In genomic region chr3:77889616-77890015, GRCh38 we compare ENCODE assay signal across 34 cellular contexts.
DNase-seq lines count a peak whose midpoint lies in the region; ATAC-seq and TF ChIP-seq lines count a peak whose summit lies in the region.
"Had no signal": no experiment of that assay in that cellular context is flagged by ENCODE, and none has a peak within 500 bp of the region (broad histone marks: within the 10 kb centered on the region; RNA-seq: fewer than 3 reads in every experiment).

No MANE protein-coding gene starts in this region.

- DNase-seq in Right ventricle myocardium inferior (ENCODE audit: missing footprints), result peak; percentile 56
- DNase-seq in left ventricle myocardium inferior, result no peak
- no peak for DNase-seq in Karpas-422
- no peak for DNase-seq in mesenchymal stem cell
- no peak for DNase-seq in lower lobe of right lung
- no peak for DNase-seq in activated CD8-positive, alpha-beta T cell treated with anti-CD3 and anti-CD28 coated beads, Interleukin-2, amount 10 ng/mL, durations not matched to agents 7 days and 5 days
- no peak for DNase-seq in CD4-positive, alpha-beta T cell
- DNase-seq: 8988T; ACHN; AML-193; BE2C; C1 segment of cervical spinal cord; Caco-2; Calu3; CD4-positive, alpha-beta memory T cell; CD4-positive, CD25-positive, alpha-beta regulatory T cell; CD8-positive, alpha-beta memory T cell; CD8-positive, alpha-beta T cell; COR-L47; DMS 273 treated with DMSO at 0.1 percent for 48 hours; DMS153; DMS53; DMS79; DMS79 treated with DMSO at 0.1 percent for 48 hours; DND-41; EL had no signal

- no peak overlapping the region for H3K23ac ChIP-seq in mesenchymal stem cell (ENCODE audit: low read length in 2 of 2)

- H3K79me2 ChIP-seq in Karpas-422 (ENCODE audit: low read length), result no peaks in the 10 kb centered on the region

- no peak overlapping the region for H4K8ac ChIP-seq in mesenchymal stem cell (ENCODE audit: low read length)

- 0 out of 2 replicates have a peak overlapping the region, but pooled peaks have one; percentile 33 for H2AFZ ChIP-seq in Karpas-422 (ENCODE audit: low read length)
- peak overlapping the region; percentile 18 for H2AFZ ChIP-seq in mesenchymal stem cell (ENCODE audit: low read depth, low read length)

- peak overlapping the region; percentile 76 to 93 for H2BK12ac ChIP-seq in mesenchymal stem cell (ENCODE audit: low read length in 2 of 2)

- H3K4me3 Mint-ChIP-seq in stimulated activated memory B cell treated with anti-CD40 and anti-IgM and Interleukin-4, amounts not matched to agents 10 μg/mL and 1 μg/mL and 100 μg/mL, for 72 hours, result no peak overlapping the region
- H3K4me3 Mint-ChIP-seq in activated CD8-positive, alpha-beta T cell treated with anti-CD3 and anti-CD28 coated beads, Interleukin-2, amount 10 ng/mL, durations not matched to agents 7 days and 5 days, result no peak overlapping the region
- H3K4me3 Mint-ChIP-seq in CD4-positive, alpha-beta T cell, result no peak overlapping the region
- H3K4me3 Mint-ChIP-seq: B cell; CD14-positive monocyte; CD4-positive, alpha-beta memory T cell; CD4-positive, CD25-positive, alpha-beta regulatory T cell; CD8-positive, alpha-beta memory T cell; CD8-positive, alpha-beta T cell had no signal

- H3K9me3 ChIP-seq in left ventricle myocardium inferior (replicated peaks), result no peaks in the 10 kb centered on the region
- H3K9me3 ChIP-seq in Karpas-422 (ENCODE audit: low read length), result no peaks in the 10 kb centered on the region
- peaks cover 2% of the 10 kb centered on the region for H3K9me3 ChIP-seq in mesenchymal stem cell (ENCODE audit: control insufficient read depth, low read length)
- no peaks in the 10 kb centered on the region for H3K9me3 ChIP-seq in lower lobe of right lung
- no peaks in the 10 kb centered on the region for H3K9me3 ChIP-seq in CD4-positive, alpha-beta T cell (ENCODE audit: control insufficient read depth, low read length)
- H3K9me3 ChIP-seq: A549, BE2C, BLaER1, Caco-2 had no signal

- H2BK120ac ChIP-seq in mesenchymal stem cell (ENCODE audit: low read depth, low read length), result no peak overlapping the region

- no peaks in the 10 kb centered on the region for H4K20me1 ChIP-seq in Karpas-422 (ENCODE audit: insufficient read depth, low read depth, low read length)
- H4K20me1 ChIP-seq: BLaER1; BLaER1 treated with 17β-estradiol and CSF1 and Interleukin-3, amounts not matched to agents 10 nM and 100 nM had no signal

- no peak overlapping the region for H2BK5ac ChIP-seq in mesenchymal stem cell (ENCODE audit: low read depth, low read length, poor library complexity, severe bottlenecking)

- H3K36me3 Mint-ChIP-seq in stimulated activated memory B cell treated with anti-CD40 and anti-IgM and Interleukin-4, amounts not matched to agents 10 μg/mL and 1 μg/mL and 100 μg/mL, for 72 hours, result no peaks in the 10 kb centered on the region
- H3K36me3 Mint-ChIP-seq in activated CD8-positive, alpha-beta T cell treated with anti-CD3 and anti-CD28 coated beads, Interleukin-2, amount 10 ng/mL, durations not matched to agents 7 days and 5 days (ENCODE audit: low read depth), result no peaks in the 10 kb centered on the region
- H3K36me3 Mint-ChIP-seq in CD4-positive, alpha-beta T cell (ENCODE audit: low read depth), result no peaks in the 10 kb centered on the region
- H3K36me3 Mint-ChIP-seq: CD14-positive monocyte; CD4-positive, alpha-beta memory T cell; CD4-positive, CD25-positive, alpha-beta regulatory T cell; CD8-positive, alpha-beta memory T cell; CD8-positive, alpha-beta T cell had no signal

- ATAC-seq in Right ventricle myocardium inferior (no peak), lower lobe of right lung (no peak)
- ATAC-seq in stimulated activated memory B cell treated with anti-CD40 and anti-IgM and Interleukin-4, amounts not matched to agents 10 μg/mL and 1 μg/mL and 100 μg/mL, for 72 hours, result peak; percentile 53
- ATAC-seq in activated CD8-positive, alpha-beta T cell treated with anti-CD3 and anti-CD28 coated beads, Interleukin-2, amount 10 ng/mL, durations not matched to agents 7 days and 5 days, result no peak
- ATAC-seq in CD4-positive, alpha-beta T cell (ENCODE audit: poor library complexity), result no peak
- ATAC-seq: A549; CD8-positive, alpha-beta T cell had no signal

- no peaks in the 10 kb centered on the region for H3K36me3 ChIP-seq in left ventricle myocardium inferior
- H3K36me3 ChIP-seq in Karpas-422 (ENCODE audit: insufficient read depth, low read length), result no peaks in the 10 kb centered on the region
- H3K36me3 ChIP-seq in mesenchymal stem cell (ENCODE audit: control insufficient read depth in 1 of 2, insufficient read depth in 2 of 2, low read depth in 1 of 2, low read length in 2 of 2), result no peaks in the 10 kb centered on the region
- H3K36me3 ChIP-seq in lower lobe of right lung, result no peaks in the 10 kb centered on the region
- H3K36me3 ChIP-seq: BE2C; BLaER1; BLaER1 treated with 17β-estradiol and CSF1 and Interleukin-3, amounts not matched to agents 10 nM and 100 nM had no signal

- H3K9me2 ChIP-seq in Karpas-422 (replicated peaks; ENCODE audit: insufficient read depth, low read length), result no peaks in the 10 kb centered on the region

- no peak overlapping the region for H2AK5ac ChIP-seq in mesenchymal stem cell (ENCODE audit: low read length, severe bottlenecking)

- H2BK15ac ChIP-seq in mesenchymal stem cell (ENCODE audit: low read depth, poor library complexity, severe bottlenecking), result no peak overlapping the region

- intact Hi-C loops in Right ventricle myocardium inferior (cut with DNase I) (no loop called here), left ventricle myocardium inferior (cut with micrococcal nuclease) (no loop called here), lower lobe of right lung (cut with DNase I) (no loop called here)
- intact Hi-C loops in CD4-positive, alpha-beta T cell (cut with DNase I, micrococcal nuclease), result no loop called here

- H3K4me1 ChIP-seq in left ventricle myocardium inferior (no peaks in the 10 kb centered on the region), Karpas-422 (ENCODE audit: low read length) (no peaks in the 10 kb centered on the region), mesenchymal stem cell (ENCODE audit: control insufficient read depth, insufficient read depth, low read depth, low read length) (no peaks in the 10 kb centered on the region), lower lobe of right lung (no peaks in the 10 kb centered on the region)
- H3K4me1 ChIP-seq: A549, BE2C, Caco-2 had no signal

- H3K4ac ChIP-seq in mesenchymal stem cell (ENCODE audit: low read depth in 1 of 2, low read length in 2 of 2), result peak overlapping the region in 1 of 2 experiments; percentile 51

- CTCF ChIA-PET in activated CD8-positive, alpha-beta T cell treated with anti-CD3 and anti-CD28 coated beads, Interleukin-2, amount 10 ng/mL, durations not matched to agents 7 days and 5 days (lab: Charles Lee), result no interaction called here
- CTCF ChIA-PET in CD4-positive, alpha-beta T cell (lab: Charles Lee), result no interaction called here

- TF ChIP-seq CTCF in left ventricle myocardium inferior (IDR thresholded peaks at IDR 0.05; ENCODE audit: borderline replicate concordance), result no peak
- no peak for TF ChIP-seq CTCF in lower lobe of right lung (IDR thresholded peaks at IDR 0.05)
- TF ChIP-seq CTCF in CD4-positive, alpha-beta T cell (IDR thresholded peaks at IDR 0.05), result no peak

- H3K4me2 ChIP-seq in Karpas-422 (ENCODE audit: low read depth, low read length, poor library complexity, severe bottlenecking) (no peak overlapping the region), mesenchymal stem cell (ENCODE audit: low read length, poor library complexity, severe bottlenecking) (no peak overlapping the region)
- H3K4me2 ChIP-seq: A549, BLaER1 had no signal

- H3K27me3 Mint-ChIP-seq in stimulated activated memory B cell treated with anti-CD40 and anti-IgM and Interleukin-4, amounts not matched to agents 10 μg/mL and 1 μg/mL and 100 μg/mL, for 72 hours, result no peaks in the 10 kb centered on the region
- no peaks in the 10 kb centered on the region for H3K27me3 Mint-ChIP-seq in activated CD8-positive, alpha-beta T cell treated with anti-CD3 and anti-CD28 coated beads, Interleukin-2, amount 10 ng/mL, durations not matched to agents 7 days and 5 days (ENCODE audit: low read depth)
- no peaks in the 10 kb centered on the region for H3K27me3 Mint-ChIP-seq in CD4-positive, alpha-beta T cell
- H3K27me3 Mint-ChIP-seq: B cell; CD4-positive, alpha-beta memory T cell; CD4-positive, CD25-positive, alpha-beta regulatory T cell; CD8-positive, alpha-beta memory T cell had no signal

- H3K4me3 ChIP-seq in left ventricle myocardium inferior (no peak overlapping the region), Karpas-422 (ENCODE audit: low read length) (no peak overlapping the region), mesenchymal stem cell (ENCODE audit: insufficient read depth in 1 of 2, low read depth in 1 of 2, low read length in 2 of 2) (no peak overlapping the region), lower lobe of right lung (no peak overlapping the region)
- H3K4me3 ChIP-seq: A549; BLaER1; BLaER1 treated with 17β-estradiol and CSF1 and Interleukin-3, amounts not matched to agents 10 nM and 100 nM had no signal

- H3K27ac ChIP-seq in left ventricle myocardium inferior (replicated peaks) (no peak overlapping the region), Karpas-422 (ENCODE audit: low read length) (no peak overlapping the region), mesenchymal stem cell (ENCODE audit: low read length, poor library complexity, severe bottlenecking) (no peak overlapping the region), lower lobe of right lung (no peak overlapping the region)
- no peak overlapping the region for H3K27ac ChIP-seq in CD4-positive, alpha-beta T cell (ENCODE audit: low read depth, low read length)
- H3K27ac ChIP-seq: 22Rv1; A549; BLaER1; BLaER1 treated with 17β-estradiol and CSF1 and Interleukin-3, amounts not matched to agents 10 nM and 100 nM; C4-2B had no signal

- no peaks in the 10 kb centered on the region for H3K4me1 Mint-ChIP-seq in stimulated activated memory B cell treated with anti-CD40 and anti-IgM and Interleukin-4, amounts not matched to agents 10 μg/mL and 1 μg/mL and 100 μg/mL, for 72 hours
- no peaks in the 10 kb centered on the region for H3K4me1 Mint-ChIP-seq in activated CD8-positive, alpha-beta T cell treated with anti-CD3 and anti-CD28 coated beads, Interleukin-2, amount 10 ng/mL, durations not matched to agents 7 days and 5 days (ENCODE audit: low read depth)
- H3K4me1 Mint-ChIP-seq in CD4-positive, alpha-beta T cell (ENCODE audit: low read depth), result no peaks in the 10 kb centered on the region
- H3K4me1 Mint-ChIP-seq: B cell; CD14-positive monocyte; CD4-positive, alpha-beta memory T cell; CD4-positive, CD25-positive, alpha-beta regulatory T cell; CD8-positive, alpha-beta memory T cell had no signal

- WGBS in mesenchymal stem cell, result 97% methylated on average over 2 of the region's 3 CpGs

- H3K14ac ChIP-seq in mesenchymal stem cell (ENCODE audit: low read length in 2 of 2), result peak overlapping the region in 1 of 2 experiments; percentile 79

- no peaks in the 10 kb centered on the region for H3K27me3 ChIP-seq in left ventricle myocardium inferior (ENCODE audit: low read depth)
- no peaks in the 10 kb centered on the region for H3K27me3 ChIP-seq in Karpas-422 (ENCODE audit: low read length)
- no peaks in the 10 kb centered on the region for H3K27me3 ChIP-seq in mesenchymal stem cell (ENCODE audit: control insufficient read depth in 1 of 2, insufficient read depth in 1 of 2, low read length in 2 of 2)
- no peaks in the 10 kb centered on the region for H3K27me3 ChIP-seq in lower lobe of right lung (ENCODE audit: low read depth)
- H3K27me3 ChIP-seq in CD4-positive, alpha-beta T cell (ENCODE audit: control insufficient read depth, insufficient read depth, low read length), result no peaks in the 10 kb centered on the region
- H3K27me3 ChIP-seq: BE2C; BLaER1; BLaER1 treated with 17β-estradiol and CSF1 and Interleukin-3, amounts not matched to agents 10 nM and 100 nM had no signal

- H3K27ac Mint-ChIP-seq in stimulated activated memory B cell treated with anti-CD40 and anti-IgM and Interleukin-4, amounts not matched to agents 10 μg/mL and 1 μg/mL and 100 μg/mL, for 72 hours, result no peak overlapping the region
- no peak overlapping the region for H3K27ac Mint-ChIP-seq in activated CD8-positive, alpha-beta T cell treated with anti-CD3 and anti-CD28 coated beads, Interleukin-2, amount 10 ng/mL, durations not matched to agents 7 days and 5 days
- no peak overlapping the region for H3K27ac Mint-ChIP-seq in CD4-positive, alpha-beta T cell
- H3K27ac Mint-ChIP-seq: B cell; CD14-positive monocyte; CD4-positive, alpha-beta memory T cell; CD4-positive, CD25-positive, alpha-beta regulatory T cell; CD8-positive, alpha-beta memory T cell; CD8-positive, alpha-beta T cell had no signal

- H3K18ac ChIP-seq in mesenchymal stem cell (ENCODE audit: low read depth in 1 of 2, low read length in 2 of 2), result peak overlapping the region in 1 of 2 experiments; percentile 76

- peaks cover 2% of the 10 kb centered on the region for H3K9me3 Mint-ChIP-seq in stimulated activated memory B cell treated with anti-CD40 and anti-IgM and Interleukin-4, amounts not matched to agents 10 μg/mL and 1 μg/mL and 100 μg/mL, for 72 hours
- H3K9me3 Mint-ChIP-seq in activated CD8-positive, alpha-beta T cell treated with anti-CD3 and anti-CD28 coated beads, Interleukin-2, amount 10 ng/mL, durations not matched to agents 7 days and 5 days (ENCODE audit: insufficient read depth), result peaks cover 6% of the 10 kb centered on the region
- H3K9me3 Mint-ChIP-seq in CD4-positive, alpha-beta T cell, result peaks cover 7% of the 10 kb centered on the region

- H4K91ac ChIP-seq in mesenchymal stem cell (ENCODE audit: low read length), result peak overlapping the region; percentile 25

- H3K9ac ChIP-seq in Karpas-422 (ENCODE audit: low read length), result no peak overlapping the region
- no peak overlapping the region for H3K9ac ChIP-seq in mesenchymal stem cell (ENCODE audit: low read length)
- H3K9ac ChIP-seq: BLaER1; BLaER1 treated with 17β-estradiol and CSF1 and Interleukin-3, amounts not matched to agents 10 nM and 100 nM had no signal

- no peaks in the 10 kb centered on the region for H3K79me1 ChIP-seq in mesenchymal stem cell (replicated peaks; ENCODE audit: low read length, poor library complexity, severe bottlenecking)

- POLR2A ChIA-PET in activated CD8-positive, alpha-beta T cell treated with anti-CD3 and anti-CD28 coated beads, Interleukin-2, amount 10 ng/mL, durations not matched to agents 7 days and 5 days (lab: Charles Lee), result no interaction called here
- POLR2A ChIA-PET in CD4-positive, alpha-beta T cell (lab: Charles Lee), result no interaction called here
